14 cellular contexts compared by ENCODE assay signal in genomic region chr7:128075536-128076095, GRCh38. TPM values are rescaled to one million over a fixed set of nuclear protein-coding genes. Genes with fewer than 3 reads are reported as not detected.
A peak's percentile ranks its signal among the peaks of the same experiment; 100 is the strongest.
DNase-seq lines count a peak whose midpoint lies in the region; ATAC-seq, FAIRE-seq and TF ChIP-seq lines count a peak whose summit lies in the region.
"Had no signal": no experiment of that assay in that cellular context is flagged by ENCODE, and none has a peak within 500 bp of the region (broad histone marks: within the 10 kb centered on the region; RNA-seq: fewer than 3 reads in every experiment).

No MANE protein-coding gene starts in this region.

- H3K4me2 ChIP-seq in HepG2 (ENCODE audit: low read depth, low read length) (no peak overlapping the region), hepatocyte (no peak overlapping the region)

- no TSS peak for BruUV-seq in HepG2 (replicated peaks; lab: Mats Ljungman, UMichigan)

- H3K4me1 ChIP-seq in right lobe of liver (peaks cover 0 to 9% (median 0%) of the 10 kb centered on the region in 4 donors), HepG2 (ENCODE audit: insufficient read depth, low read length) (no peaks in the 10 kb centered on the region), hepatocyte (ENCODE audit: insufficient read depth) (no peaks in the 10 kb centered on the region)

- H3K79me2 ChIP-seq in HepG2 (ENCODE audit: insufficient read depth, low read length), result no peaks in the 10 kb centered on the region
- peaks cover 3% of the 10 kb centered on the region for H3K79me2 ChIP-seq in hepatocyte

- in situ Hi-C loops in HepG2 (cut with HindIII; ENCODE audit: extremely low pct_ligation_motif_present, low pct_unique_long_range_greater_than_20kb), result no loop called here

- CTCF ChIA-PET in HepG2 (lab: Yijun Ruan, JAX; ENCODE audit: low intra/inter-chr PET ratio, low total read pairs), result no interaction called here

- DNase-seq in right lobe of liver, result no peak
- DNase-seq in HepG2 (ENCODE audit: low spot score), result no peak
- peak; percentile 45 to 92 (median 77) for DNase-seq in head of caudate nucleus
- no peak for DNase-seq in pons (ENCODE audit: low spot score)
- no peak for DNase-seq in hepatocyte (ENCODE audit: low spot score)
- no peak for DNase-seq in SHP77 treated with DMSO at 0.1 percent for 48 hours (lab: John Stamatoyannopoulos, UW)
- DNase-seq: ACHN, H9, NCI-H1436, NCI-H2029 treated with DMSO at 0.1 percent for 48 hours, NCI-H774 had no signal

- TF ChIP-seq EP300 in HepG2 (IDR thresholded peaks at IDR 0.05; ENCODE audit: low read depth in 2 of 2, low read length in 2 of 2) (no peak), HepG2 (CRISPR knock-in tag; IDR thresholded peaks at IDR 0.05; ENCODE audit: borderline replicate concordance) (no peak)

- no peaks in the 10 kb centered on the region for H3K9me2 ChIP-seq in hepatocyte (replicated peaks; ENCODE audit: insufficient read depth)

- intact Hi-C loops in right lobe of liver (cut with DNase I), result no loop called here
- intact Hi-C loops in HepG2 (cut with micrococcal nuclease; ENCODE audit: unreplicated experiment), result no loop called here
- intact Hi-C loops in head of caudate nucleus (cut with DNase I), result no loop called here

- POLR2A ChIA-PET in HepG2 (lab: Yijun Ruan, JAX), result no interaction called here

- no peak for TF ChIP-seq RAD21 in HepG2 (CRISPR knock-in tag; IDR thresholded peaks at IDR 0.05)

- 73% methylated on average over 2 of the region's 6 CpGs for WGBS in right lobe of liver (ENCODE audit: insufficient coverage, low coverage, low lambda C conversion rate, missing lambda C conversion rate)
- WGBS in HepG2 (ENCODE audit: low lambda C conversion rate), result 83% methylated on average over 6 of the region's 6 CpGs
- WGBS in hepatocyte (ENCODE audit: low lambda C conversion rate, missing lambda C conversion rate), result 78% methylated on average over 6 of the region's 6 CpGs

- H3K36me3 ChIP-seq in right lobe of liver (peaks cover 0 to 11% (median 3%) of the 10 kb centered on the region in 4 donors), HepG2 (replicated peaks in 1 of 2; ENCODE audit: control insufficient read depth in 1 of 2, insufficient read depth in 2 of 2, low read length in 2 of 2) (peaks cover 37 to 84% of the 10 kb centered on the region in 2 experiments), hepatocyte (replicated peaks; ENCODE audit: insufficient read depth, low read depth) (no peaks in the 10 kb centered on the region)

- H2AFZ ChIP-seq in HepG2 (ENCODE audit: low read length) (no peak overlapping the region), hepatocyte (no peak overlapping the region)

- no peak for TF ChIP-seq CTCF in right lobe of liver (IDR thresholded peaks at IDR 0.05)
- no peak for TF ChIP-seq CTCF in HepG2 (CRISPR knock-in tag; IDR thresholded peaks at IDR 0.05)
- TF ChIP-seq CTCF in VCaP (conservative IDR thresholded peaks at IDR 0.05), result no peak
- TF ChIP-seq CTCF in hepatocyte (IDR thresholded peaks at IDR 0.05; ENCODE audit: poor library complexity), result no peak

- H3K9me3 ChIP-seq in right lobe of liver, result no peaks in the 10 kb centered on the region
- no peaks in the 10 kb centered on the region for H3K9me3 ChIP-seq in HepG2 (ENCODE audit: low read length)
- H3K9me3 ChIP-seq in hepatocyte (ENCODE audit: low read depth), result no peaks in the 10 kb centered on the region

- H4K20me1 ChIP-seq in HepG2 (ENCODE audit: insufficient read depth, low read length) (no peaks in the 10 kb centered on the region), hepatocyte (ENCODE audit: insufficient read depth, poor library complexity, severe bottlenecking) (no peaks in the 10 kb centered on the region)

- no peak for TF ChIP-seq POLR2A in right lobe of liver (IDR thresholded peaks at IDR 0.05)
- TF ChIP-seq POLR2A in HepG2 (IDR thresholded peaks at IDR 0.05; ENCODE audit: insufficient read depth in 1 of 2, low read depth in 2 of 2, low read length in 2 of 2), result no peak

- H3K4me3 ChIP-seq in right lobe of liver (no peak overlapping the region), HepG2 (replicated peaks in 1 of 3; ENCODE audit: insufficient read depth in 1 of 3, low read depth in 2 of 3, low read length in 3 of 3) (no peak overlapping the region), hepatocyte (no peak overlapping the region)

- H3K27me3 ChIP-seq in right lobe of liver (no peaks in the 10 kb centered on the region), HepG2 (ENCODE audit: control insufficient read depth in 1 of 2, insufficient read depth in 2 of 2, low read length in 2 of 2) (no peaks in the 10 kb centered on the region), hepatocyte (no peaks in the 10 kb centered on the region)

- ATAC-seq in right lobe of liver, result peak in 3 of 4 donors; percentile 15 to 58 (median 50)
- ATAC-seq in HepG2, result no peak
- ATAC-seq: Panc1, Right ventricle myocardium inferior had no signal

- no peak overlapping the region for H3K9ac ChIP-seq in HepG2 (ENCODE audit: insufficient read depth, low read depth, low read length)

- H3K27ac ChIP-seq in right lobe of liver (no peak overlapping the region), HepG2 (ENCODE audit: extremely low read length, insufficient read depth, low read length) (no peak overlapping the region), VCaP (peak overlapping the region; percentile 87), hepatocyte (no peak overlapping the region)

- FAIRE-seq in HepG2 (lab: Jason Lieb, UNC), result no peak

TF ChIP-seq in HepG2, 621 proteins besides CTCF, POLR2A, EP300 and RAD21 (continues in another document):
- TF ChIP-seq IRX3 (CRISPR knock-in tag; IDR thresholded peaks at IDR 0.05; ENCODE audit: borderline replicate concordance, low read depth) (no peak), DR1 (CRISPR knock-in tag; IDR thresholded peaks at IDR 0.05) (no peak), NFKBIZ (CRISPR knock-in tag; IDR thresholded peaks at IDR 0.05) (no peak), ZNF713 (CRISPR knock-in tag; IDR thresholded peaks at IDR 0.05) (no peak), ARNTL (CRISPR knock-in tag; IDR thresholded peaks at IDR 0.05) (no peak), ZNF446 (CRISPR knock-in tag; IDR thresholded peaks at IDR 0.05) (no peak), JUND (CRISPR knock-in tag; IDR thresholded peaks at IDR 0.05) (no peak)
- TF ChIP-seq, protein P1, sequence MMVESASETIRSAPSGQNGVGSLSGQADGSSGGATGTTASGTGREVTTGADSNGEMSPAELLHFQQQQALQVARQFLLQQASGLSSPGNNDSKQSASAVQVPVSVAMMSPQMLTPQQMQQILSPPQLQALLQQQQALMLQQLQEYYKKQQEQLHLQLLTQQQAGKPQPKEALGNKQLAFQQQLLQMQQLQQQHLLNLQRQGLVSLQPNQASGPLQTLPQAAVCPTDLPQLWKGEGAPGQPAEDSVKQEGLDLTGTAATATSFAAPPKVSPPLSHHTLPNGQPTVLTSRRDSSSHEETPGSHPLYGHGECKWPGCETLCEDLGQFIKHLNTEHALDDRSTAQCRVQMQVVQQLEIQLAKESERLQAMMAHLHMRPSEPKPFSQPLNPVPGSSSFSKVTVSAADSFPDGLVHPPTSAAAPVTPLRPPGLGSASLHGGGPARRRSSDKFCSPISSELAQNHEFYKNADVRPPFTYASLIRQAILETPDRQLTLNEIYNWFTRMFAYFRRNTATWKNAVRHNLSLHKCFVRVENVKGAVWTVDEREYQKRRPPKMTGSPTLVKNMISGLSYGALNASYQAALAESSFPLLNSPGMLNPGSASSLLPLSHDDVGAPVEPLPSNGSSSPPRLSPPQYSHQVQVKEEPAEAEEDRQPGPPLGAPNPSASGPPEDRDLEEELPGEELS (CRISPR knock-in tag; IDR thresholded peaks at IDR 0.05), result no peak

RNA-seq across cellular contexts. Expression of gene LRRC4, which starts 44.4 kb away (rescaled TPM):
- total RNA-seq in right lobe of liver (1 to 10 TPM in 5 of 6 experiments, under 1 TPM in 1; 0.74 to 4.0 (median 2.5) TPM), HepG2 (2016; rRNA removed; fragmentation: Illumina TruSeq; extraction: Trizol) (not detected in 2 replicates), hepatocyte (15.1 TPM in 2 replicates)
- not detected in 2 replicates for total RNA-seq in HepG2 (2016; cell fraction: cytosol; rRNA removed; fragmentation: Illumina TruSeq; extraction: Trizol; ENCODE audit: low read depth)
- total RNA-seq in HepG2 (2016; cell fraction: insoluble cytoplasmic fraction; rRNA removed; fragmentation: Illumina TruSeq; extraction: Trizol), result not detected in 2 replicates
- not detected in 2 replicates for total RNA-seq in HepG2 (2016; cell fraction: membrane; rRNA removed; fragmentation: Illumina TruSeq; extraction: Trizol)
- not detected in 2 replicates for total RNA-seq in HepG2 (2016; cell fraction: nucleus; rRNA removed; fragmentation: Illumina TruSeq; extraction: Trizol)
- polyA plus RNA-seq in HepG2 (2011; rRNA removed) (not detected in 2 replicates), hepatocyte (3.5 and 3.9 TPM in 2 replicates)
- polyA plus RNA-seq in HepG2 (2011; cell fraction: cytosol; rRNA removed), result not detected in 2 replicates
- polyA plus RNA-seq in HepG2 (2011; cell fraction: nucleus; rRNA removed), result not detected in 2 replicates
- 0.08 and 0.23 TPM in 2 replicates for polyA plus RNA-seq in HepG2 (2012)
- not detected in 2 replicates for polyA plus RNA-seq in HepG2 (2016; cell fraction: cytosol; fragmentation: Illumina TruSeq; extraction: Trizol; ENCODE audit: low read depth)
- not detected in 2 replicates for polyA plus RNA-seq in HepG2 (2016; cell fraction: insoluble cytoplasmic fraction; fragmentation: Illumina TruSeq; extraction: Trizol; ENCODE audit: low read depth)
- polyA plus RNA-seq in HepG2 (2016; cell fraction: membrane; fragmentation: Illumina TruSeq; extraction: Trizol; ENCODE audit: low read depth), result not detected in 2 replicates
- polyA plus RNA-seq in HepG2 (2016; cell fraction: nucleus; fragmentation: Illumina TruSeq; extraction: Trizol; ENCODE audit: insufficient read depth, low read depth), result not detected in 2 replicates
- polyA minus RNA-seq in HepG2 (2011; rRNA and poly(A)+ RNA removed; ENCODE audit: low replicate concordance), result not detected in 2 replicates
- not detected in 2 replicates for polyA minus RNA-seq in HepG2 (2011; cell fraction: cytosol; rRNA and poly(A)+ RNA removed)
- not detected in 2 replicates for polyA minus RNA-seq in HepG2 (2011; cell fraction: nucleus; rRNA and poly(A)+ RNA removed)

Comparison
In these comparisons a context has a peak if more than half of its experiments do, and no peak if none do; other contexts are left out.
1. DNase-seq: peak in head of caudate nucleus (42 of 42); none in right lobe of liver (0 of 3), HepG2 (single experiment), pons (single experiment), hepatocyte (single experiment) and SHP77 treated with DMSO at 0.1 percent for 48 hours (single experiment).